Comparison of ENCODE assay signal across 17 cellular contexts in genomic region chr5:102860035-102860434, GRCh38.
DNase-seq lines count a peak whose midpoint lies in the region; ATAC-seq, FAIRE-seq and TF ChIP-seq lines count a peak whose summit lies in the region.
"Had no signal": no experiment of that assay in that cellular context is flagged by ENCODE, and none has a peak within 500 bp of the region (broad histone marks: within the 10 kb centered on the region; RNA-seq: fewer than 3 reads in every experiment).

No MANE protein-coding gene starts in this region.

- in situ Hi-C loops in IMR-90 (cut with MboI; ENCODE audit: low sequenced_read_pairs) = no loop called here

- H3K36me3 ChIP-seq in IMR-90 (ENCODE audit: control insufficient read depth, insufficient read depth, low read length) = no peaks in the 10 kb centered on the region
- H3K36me3 ChIP-seq in H1 (ENCODE audit: control insufficient read depth in 2 of 4, insufficient read depth in 4 of 4, low read length in 3 of 4) = no peaks in the 10 kb centered on the region
- H3K36me3 ChIP-seq in CD4-positive, alpha-beta memory T cell (ENCODE audit: insufficient read depth, low read length) = no peaks in the 10 kb centered on the region
- H3K36me3 ChIP-seq: BE2C, HAP-1 had no signal

- H3K4me3 ChIP-seq in IMR-90 (ENCODE audit: insufficient read depth, low read depth, low read length) (no peak overlapping the region), H1 (ENCODE audit: extremely low read depth in 1 of 4, insufficient read depth in 2 of 4, low read depth in 3 of 4, low read length in 4 of 4) (no peak overlapping the region)
- no peak overlapping the region for H3K4me3 ChIP-seq in CD4-positive, alpha-beta memory T cell (ENCODE audit: low read length in 2 of 2)
- H3K4me3 ChIP-seq: GM23338, HAP-1 had no signal

- H3K4ac ChIP-seq in IMR-90 (ENCODE audit: low read depth, low read length) (no peak overlapping the region), H1 (replicated peaks; ENCODE audit: insufficient read length, low read depth, low read length) (no peak overlapping the region)

- CTCF ChIA-PET in IMR-90 (lab: Yijun Ruan, JAX) (interaction anchor here (0.7 kb wide), 1 partner anchor 179 kb away, joined by 3 read pairs; no protein-coding TSS in a partner anchor), H1 (lab: Charles Lee; ENCODE audit: partially characterized antibody) (interaction anchor here (0.7 to 1.0 kb wide), 2 partner anchors 9 to 145 kb away, joined by 3 read pairs; no protein-coding TSS in a partner anchor)
- CTCF ChIA-PET in CD4-positive, alpha-beta memory T cell (lab: Charles Lee; ENCODE audit: partially characterized antibody) = interaction anchor here (1.4 kb wide), 1 partner anchor 8 kb away, joined by 3 read pairs; no protein-coding TSS in a partner anchor

- dilution Hi-C loops in IMR-90 (cut with HindIII; ENCODE audit: low sequenced_read_pairs, unreplicated experiment) = no loop called here

- H2BK5ac ChIP-seq in IMR-90 (ENCODE audit: low read depth, low read length, poor library complexity, severe bottlenecking) (no peak overlapping the region), H1 (ENCODE audit: low read depth, low read length) (peak overlapping the region; percentile 22; the same call in 1 of the 2 replicates)

- DNase-seq in GM12892 (ENCODE audit: insufficient read length) (no peak), IMR-90 (no peak), H1 (ENCODE audit: low read depth in 1 of 2, low spot score in 2 of 2) (no peak), natural killer cell (no peak), 8988T (no peak)
- no peak for DNase-seq in CD4-positive, alpha-beta memory T cell
- DNase-seq in effector CD4-positive, alpha-beta T cell = no peak
- DNase-seq: ACHN; BE2C; CD4-positive, alpha-beta T cell; DMS153; DMS79; GDM1 had no signal

- H3K4me1 Mint-ChIP-seq in natural killer cell = peaks cover 44 to 47% of the 10 kb centered on the region in 2 donors
- H3K4me1 Mint-ChIP-seq in CD4-positive, alpha-beta memory T cell = peaks cover 3% of the 10 kb centered on the region in 4 donors

- no peak overlapping the region for H3K56ac ChIP-seq in IMR-90 (ENCODE audit: extremely low read depth, insufficient read depth, low read length)
- no peak overlapping the region for H3K56ac ChIP-seq in H1 (replicated peaks; ENCODE audit: insufficient read length, low read depth, low read length)

- H3K4me2 ChIP-seq in IMR-90 (ENCODE audit: low read depth, low read length) (no peak overlapping the region), H1 (ENCODE audit: insufficient read depth in 1 of 2, low read depth in 2 of 2, low read length in 2 of 2) (no peak overlapping the region)
- H3K4me2 ChIP-seq: GM23338 had no signal

- no peaks in the 10 kb centered on the region for H3K36me3 Mint-ChIP-seq in natural killer cell
- H3K36me3 Mint-ChIP-seq in CD4-positive, alpha-beta memory T cell = peaks cover 0 to 3% of the 10 kb centered on the region in 2 donors

- FAIRE-seq in GM12892 (lab: Jason Lieb, UNC) = peak; percentile 48
- FAIRE-seq in H1 (lab: Jason Lieb, UNC) = no peak

- H3K27me3 ChIP-seq in IMR-90 (ENCODE audit: control insufficient read depth, insufficient read depth, low read length) (no peaks in the 10 kb centered on the region), H1 (replicated peaks in 1 of 4; ENCODE audit: control insufficient read depth in 3 of 4, extremely low read depth in 1 of 4, insufficient read depth in 3 of 4, low read length in 3 of 4) (peaks cover 0 to 1% (median 0%) of the 10 kb centered on the region in 4 experiments; a peak in 1 of 7 replicates)
- no peaks in the 10 kb centered on the region for H3K27me3 ChIP-seq in CD4-positive, alpha-beta memory T cell (ENCODE audit: insufficient read depth, low read length)
- H3K27me3 ChIP-seq: BE2C had no signal

- no peak overlapping the region for H4K8ac ChIP-seq in IMR-90 (ENCODE audit: low read depth in 2 of 2, low read length in 2 of 2)
- H4K8ac ChIP-seq in H1 (ENCODE audit: extremely low read depth, insufficient read depth, low read length) = no peak overlapping the region

- H4K91ac ChIP-seq in IMR-90 (ENCODE audit: insufficient read depth, low read depth, low read length) = no peak overlapping the region
- no peak overlapping the region for H4K91ac ChIP-seq in H1 (replicated peaks; ENCODE audit: insufficient read length, low read length)

- H3K9me1 ChIP-seq in IMR-90 (ENCODE audit: insufficient read depth, low read length) = peaks cover 9% of the 10 kb centered on the region

- H3K9me3 ChIP-seq in IMR-90 (ENCODE audit: control insufficient read depth, insufficient read depth, low read length) (no peaks in the 10 kb centered on the region), H1 (ENCODE audit: insufficient read depth in 2 of 2, low read depth in 1 of 2, low read length in 1 of 2) (no peaks in the 10 kb centered on the region)
- H3K9me3 ChIP-seq in CD4-positive, alpha-beta memory T cell (ENCODE audit: control insufficient read depth in 1 of 2, low read length in 2 of 2) = no peaks in the 10 kb centered on the region
- H3K9me3 ChIP-seq: BE2C, HAP-1 had no signal

- H2AK9ac ChIP-seq in IMR-90 (replicated peaks; ENCODE audit: low read depth, low read length, poor library complexity) = peak overlapping the region; percentile 1

- WGBS in IMR-90 (ENCODE audit: extremely low coverage in 2 of 2, insufficient read length in 1 of 2), 2 experiments = 100% methylated on average over 1 of the region's 3 CpGs; no CpG with 5 or more reads in 1 of the 2 experiments
- WGBS in H1 (ENCODE audit: extremely low coverage in 1 of 2, insufficient coverage in 1 of 2, insufficient read length in 1 of 2, insufficient replicate concordance in 2 of 2, low coverage in 1 of 2, low lambda C conversion rate in 2 of 2, missing lambda C conversion rate in 1 of 2), 2 experiments = 93% methylated on average over 3 of the region's 3 CpGs; no CpG with 5 or more reads in 1 of the 2 experiments

- 0 out of 2 replicates have a peak overlapping the region, but pooled peaks have one; percentile 29 for H2BK12ac ChIP-seq in H1 (ENCODE audit: low read depth, low read length)

- H2AK5ac ChIP-seq in IMR-90 (ENCODE audit: low read depth, low read length) (no peak overlapping the region), H1 (ENCODE audit: low read depth, low read length) (no peak overlapping the region)

- H3K23ac ChIP-seq in IMR-90 (ENCODE audit: low read depth, low read length) (no peak overlapping the region), H1 (ENCODE audit: insufficient read length) (no peak overlapping the region)

- TF ChIP-seq CTCF in IMR-90 (conservative IDR thresholded peaks at IDR 0.05; ENCODE audit: low read depth, low read length) (no peak), H1 (IDR thresholded peaks at IDR 0.05; ENCODE audit: control extremely low read depth in 1 of 3, insufficient read depth in 1 of 3, low read depth in 1 of 3, low read length in 3 of 3) (no peak), natural killer cell (IDR thresholded peaks at IDR 0.05) (no peak)

- H3K79me1 ChIP-seq in IMR-90 (ENCODE audit: low read depth in 1 of 2, low read length in 2 of 2) (peaks cover 20 to 27% of the 10 kb centered on the region in 2 experiments), H1 (ENCODE audit: low read depth, low read length) (no peaks in the 10 kb centered on the region)

- H4K5ac ChIP-seq in IMR-90 (ENCODE audit: low read depth, low read length) (no peak overlapping the region), H1 (ENCODE audit: insufficient read length, low read depth, low read length) (no peak overlapping the region)

- intact Hi-C loops in IMR-90 (cut with micrococcal nuclease) = no loop called here
- intact Hi-C loops in natural killer cell (cut with micrococcal nuclease) = loop anchor here (10.0 kb wide), 2 partner anchors 115 to 265 kb away; partner anchors contain the start of genes GIN1 and PPIP5K2
- intact Hi-C loops in CD4-positive, alpha-beta memory T cell (cut with micrococcal nuclease) = no loop called here

- H2BK15ac ChIP-seq in IMR-90 (ENCODE audit: low read depth, low read length) (no peak overlapping the region), H1 (ENCODE audit: low read length) (peak overlapping the region; percentile 76; the same call in 1 of the 2 replicates)

- no TSS peak for BruUV-seq in IMR-90 (replicated peaks; lab: Mats Ljungman, UMichigan)

- ATAC-seq in IMR-90 (ENCODE audit: low read depth) (no peak), natural killer cell (no peak), HG02623 (IDR thresholded peaks at IDR 0.05; ENCODE audit: unreplicated experiment) (no peak)
- ATAC-seq: GM23338 had no signal

- H3K14ac ChIP-seq in IMR-90 (replicated peaks; ENCODE audit: low read depth, low read length) (no peak overlapping the region), H1 (ENCODE audit: insufficient read length) (no peak overlapping the region)

- H3K18ac ChIP-seq in IMR-90 (ENCODE audit: low read depth, low read length) = no peak overlapping the region
- no peak overlapping the region for H3K18ac ChIP-seq in H1 (ENCODE audit: extremely low read depth, low read length)

- H4K20me1 ChIP-seq in IMR-90 (ENCODE audit: insufficient read depth, low read length) = peaks cover 13% of the 10 kb centered on the region; the same call in 1 of the 2 replicates
- H4K20me1 ChIP-seq in H1 (replicated peaks in 1 of 2; ENCODE audit: control insufficient read depth in 1 of 2, insufficient read depth in 2 of 2, low read length in 2 of 2) = no peaks in the 10 kb centered on the region

- H3K9me3 Mint-ChIP-seq in natural killer cell = no peaks in the 10 kb centered on the region
- H3K9me3 Mint-ChIP-seq in CD4-positive, alpha-beta memory T cell = peaks cover 0 to 2% (median 0%) of the 10 kb centered on the region in 8 donors
- H3K9me3 Mint-ChIP-seq: CD4-positive, alpha-beta T cell; GM23338 had no signal

- H3K4me1 ChIP-seq in IMR-90 (ENCODE audit: control insufficient read depth, insufficient read depth, low read length) = peaks cover 3% of the 10 kb centered on the region
- H3K4me1 ChIP-seq in H1 (replicated peaks in 1 of 4; ENCODE audit: control insufficient read depth in 3 of 4, insufficient read depth in 4 of 4, low read length in 3 of 4) = peaks cover 0 to 10% (median 2%) of the 10 kb centered on the region in 4 experiments; a peak in 1 of 7 replicates
- H3K4me1 ChIP-seq in CD4-positive, alpha-beta memory T cell (ENCODE audit: insufficient read depth, low read length) = no peaks in the 10 kb centered on the region
- H3K4me1 ChIP-seq: HAP-1 had no signal

- H3K27me3 Mint-ChIP-seq in natural killer cell (ENCODE audit: low read depth in 2 of 2) = no peaks in the 10 kb centered on the region
- peaks cover 2 to 3% of the 10 kb centered on the region in 2 donors for H3K27me3 Mint-ChIP-seq in CD4-positive, alpha-beta memory T cell

- POLR2A ChIA-PET in IMR-90 (lab: Charles Lee; ENCODE audit: unreplicated experiment) (no interaction called here), H1 (lab: Charles Lee; ENCODE audit: partially characterized antibody) (no interaction called here)
- POLR2A ChIA-PET in CD4-positive, alpha-beta memory T cell (lab: Charles Lee; ENCODE audit: partially characterized antibody) = no interaction called here

- no peak overlapping the region for H3K27ac ChIP-seq in IMR-90 (ENCODE audit: insufficient read depth, low read length)
- no peak overlapping the region for H3K27ac ChIP-seq in H1 (ENCODE audit: low read depth, low read length)
- no peak overlapping the region for H3K27ac ChIP-seq in CD4-positive, alpha-beta memory T cell (ENCODE audit: low read depth, low read length)
- H3K27ac ChIP-seq: C4-2B had no signal

- no peak for TF ChIP-seq EP300 in H1 (IDR thresholded peaks at IDR 0.05; ENCODE audit: borderline replicate concordance in 1 of 2, low read depth in 2 of 2, low read length in 2 of 2)

- H3K27ac Mint-ChIP-seq in natural killer cell = peak overlapping the region; percentile 33 to 73
- no peak overlapping the region for H3K27ac Mint-ChIP-seq in CD4-positive, alpha-beta memory T cell
- H3K27ac Mint-ChIP-seq: CD4-positive, alpha-beta T cell had no signal

- H3K4me3 Mint-ChIP-seq in natural killer cell = no peak overlapping the region
- H3K4me3 Mint-ChIP-seq in CD4-positive, alpha-beta memory T cell = no peak overlapping the region
- H3K4me3 Mint-ChIP-seq: CD4-positive, alpha-beta T cell; GM23338 had no signal

- H2BK20ac ChIP-seq in IMR-90 (ENCODE audit: low read depth, low read length) = no peak overlapping the region
- H2BK20ac ChIP-seq in H1 (ENCODE audit: low read length) = no peak overlapping the region

- no peaks in the 10 kb centered on the region for H3K23me2 ChIP-seq in H1 (ENCODE audit: low read depth, low read length)

- H2AFZ ChIP-seq in IMR-90 (replicated peaks; ENCODE audit: low read length, poor library complexity) (no peak overlapping the region), H1 (ENCODE audit: low read length) (no peak overlapping the region)
- H2AFZ ChIP-seq: GM23338 had no signal

- H2BK120ac ChIP-seq in IMR-90 (ENCODE audit: low read depth, low read length) (no peak overlapping the region), H1 (replicated peaks; ENCODE audit: low read depth, low read length) (no peak overlapping the region)

- TF ChIP-seq POLR2A in GM12892 (IDR thresholded peaks at IDR 0.05; ENCODE audit: low read depth, low read length) (no peak), IMR-90 (IDR thresholded peaks at IDR 0.05; ENCODE audit: low read depth, low read length) (no peak), H1 (IDR thresholded peaks at IDR 0.05; ENCODE audit: control extremely low read depth in 1 of 2, low read depth in 2 of 2, low read length in 2 of 2) (no peak)

- H3K9ac ChIP-seq in IMR-90 (ENCODE audit: low read depth, low read length) = no peak overlapping the region
- no peak overlapping the region for H3K9ac ChIP-seq in H1 (replicated peaks in 1 of 4; ENCODE audit: extremely low read depth in 1 of 4, low read depth in 3 of 4, low read length in 3 of 4)

- TF ChIP-seq RAD21 in IMR-90 (IDR thresholded peaks at IDR 0.05; ENCODE audit: low read length) = no peak
- TF ChIP-seq RAD21 in H1 (IDR thresholded peaks at IDR 0.05 in 1 of 2, conservative IDR thresholded peaks at IDR 0.05 in 1 of 2; ENCODE audit: low read depth in 2 of 2, low read length in 2 of 2) = no peak

- H3K79me2 ChIP-seq in H1 (ENCODE audit: control insufficient read depth in 1 of 2, insufficient read depth in 2 of 2, low read length in 2 of 2) = no peaks in the 10 kb centered on the region

Comparison
In these comparisons a context has a peak if more than half of its experiments do, and no peak if none do; other contexts are left out.
1. H3K27ac Mint-ChIP-seq: peak in natural killer cell (2 of 2); none in CD4-positive, alpha-beta memory T cell (0 of 7).